ENCODE assay signal across 7 cellular contexts in the genomic region with DNA sequence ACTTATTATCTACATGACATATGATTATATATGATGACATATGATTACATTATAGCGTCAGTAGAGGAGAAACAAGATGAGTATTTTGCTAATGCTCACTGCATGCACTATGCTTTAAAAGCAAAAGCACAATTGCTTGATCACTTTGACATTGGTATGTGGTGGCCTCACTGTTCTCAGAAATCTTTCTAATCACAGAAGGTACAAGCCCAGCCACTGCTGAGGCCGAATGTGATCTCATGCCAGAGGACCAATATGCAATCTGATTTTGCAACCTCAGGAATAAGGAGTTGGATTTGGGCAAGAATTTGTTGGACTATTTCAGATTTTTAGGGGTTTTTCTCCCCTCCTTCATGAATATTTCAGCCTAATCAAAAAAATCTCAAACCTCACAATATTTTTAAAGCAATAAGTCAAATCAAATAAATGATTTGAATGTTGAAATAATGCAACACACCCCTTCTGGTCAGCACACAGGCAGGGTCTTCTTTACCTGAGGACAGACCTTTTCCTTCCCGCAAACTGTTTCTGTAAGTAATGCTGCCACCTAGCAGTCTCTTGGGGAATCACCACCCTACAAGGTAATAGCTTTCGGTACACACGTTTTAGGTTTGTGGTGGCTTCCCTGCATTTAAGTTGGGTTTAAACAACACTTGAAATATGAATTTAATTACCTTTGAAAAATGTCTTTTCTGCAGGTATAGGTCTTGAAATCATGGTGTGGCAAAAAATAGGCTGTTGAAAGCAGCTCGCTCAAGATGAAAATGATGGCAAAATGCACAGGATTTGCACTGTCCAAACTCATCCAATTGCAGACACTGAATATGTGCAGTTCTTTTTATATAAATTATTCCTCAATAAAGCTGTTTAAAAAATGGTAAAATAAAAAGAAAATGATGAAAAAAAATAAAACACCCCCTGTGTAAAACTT. TPM values are rescaled to one million over a fixed set of nuclear protein-coding genes. Genes with fewer than 3 reads are reported as not detected.
A peak's percentile ranks its signal among the peaks of the same experiment; 100 is the strongest.
DNase-seq lines count a peak whose midpoint lies in the region; ATAC-seq and TF ChIP-seq lines count a peak whose summit lies in the region.

No MANE protein-coding gene starts in this region.

- H3K36me3 Mint-ChIP-seq in Calu3 (ENCODE audit: insufficient read depth, unreplicated experiment) (peaks cover 4% of the 10 kb centered on the region), glutamatergic neuron (ENCODE audit: unreplicated experiment) (no peaks in the 10 kb centered on the region)
- no peaks in the 10 kb centered on the region for H3K36me3 Mint-ChIP-seq in activated CD4-positive, alpha-beta T cell treated with anti-CD3 and anti-CD28 coated beads, Interleukin-2, amount 10 ng/mL, durations not matched to agents 7 days and 5 days (ENCODE audit: low read depth)

- no peaks in the 10 kb centered on the region for H3K27me3 ChIP-seq in Loucy (ENCODE audit: insufficient read depth, low read length, poor library complexity, severe bottlenecking)

- H3K9me3 Mint-ChIP-seq in Calu3 (ENCODE audit: low read depth, unreplicated experiment) (no peaks in the 10 kb centered on the region), glutamatergic neuron (ENCODE audit: unreplicated experiment) (peaks cover 1% of the 10 kb centered on the region)
- peaks cover 2% of the 10 kb centered on the region for H3K9me3 Mint-ChIP-seq in activated CD4-positive, alpha-beta T cell treated with anti-CD3 and anti-CD28 coated beads, Interleukin-2, amount 10 ng/mL, durations not matched to agents 7 days and 5 days

- H3K4me3 Mint-ChIP-seq in Calu3 (ENCODE audit: low read depth, unreplicated experiment) (no peak overlapping the region), glutamatergic neuron (ENCODE audit: unreplicated experiment) (no peak overlapping the region)
- H3K4me3 Mint-ChIP-seq in activated CD4-positive, alpha-beta T cell treated with anti-CD3 and anti-CD28 coated beads, Interleukin-2, amount 10 ng/mL, durations not matched to agents 7 days and 5 days, result no peak overlapping the region

- POLR2A ChIA-PET in activated CD4-positive, alpha-beta T cell treated with anti-CD3 and anti-CD28 coated beads, Interleukin-2, amount 10 ng/mL, durations not matched to agents 7 days and 5 days (lab: Charles Lee), result no interaction called here

- H3K4me2 ChIP-seq in Loucy (ENCODE audit: low read depth, low read length, poor library complexity, severe bottlenecking), result peak overlapping the region; percentile 8

- H3K27me3 Mint-ChIP-seq in Calu3 (ENCODE audit: unreplicated experiment) (no peaks in the 10 kb centered on the region), glutamatergic neuron (ENCODE audit: unreplicated experiment) (no peaks in the 10 kb centered on the region)
- H3K27me3 Mint-ChIP-seq in activated CD4-positive, alpha-beta T cell treated with anti-CD3 and anti-CD28 coated beads, Interleukin-2, amount 10 ng/mL, durations not matched to agents 7 days and 5 days, result peaks cover 4% of the 10 kb centered on the region

- H3K79me2 ChIP-seq in Loucy (ENCODE audit: insufficient read depth, low read length), result no peaks in the 10 kb centered on the region

- no peaks in the 10 kb centered on the region for H3K9me3 ChIP-seq in Loucy (ENCODE audit: insufficient read depth, low read depth, low read length)

- H3K4me1 Mint-ChIP-seq in Calu3 (ENCODE audit: low read depth, unreplicated experiment), result peaks cover 8% of the 10 kb centered on the region
- H3K4me1 Mint-ChIP-seq in activated CD4-positive, alpha-beta T cell treated with anti-CD3 and anti-CD28 coated beads, Interleukin-2, amount 10 ng/mL, durations not matched to agents 7 days and 5 days, result peaks cover 12% of the 10 kb centered on the region
- no peaks in the 10 kb centered on the region for H3K4me1 Mint-ChIP-seq in glutamatergic neuron (ENCODE audit: low read depth, unreplicated experiment)

- no peak overlapping the region for H3K27ac Mint-ChIP-seq in Calu3 (ENCODE audit: unreplicated experiment)
- no peak overlapping the region for H3K27ac Mint-ChIP-seq in activated CD4-positive, alpha-beta T cell treated with anti-CD3 and anti-CD28 coated beads, Interleukin-2, amount 10 ng/mL, durations not matched to agents 7 days and 5 days
- H3K27ac Mint-ChIP-seq in glutamatergic neuron (ENCODE audit: unreplicated experiment), result no peak overlapping the region

- no peaks in the 10 kb centered on the region for H4K20me1 ChIP-seq in Loucy (ENCODE audit: insufficient read depth, low read length, poor library complexity, severe bottlenecking)

- H3K4me1 ChIP-seq in Loucy (ENCODE audit: insufficient read depth, low read length, poor library complexity, severe bottlenecking), result no peaks in the 10 kb centered on the region

- H2AFZ ChIP-seq in Loucy (ENCODE audit: low read length), result no peak overlapping the region; the same call in 1 of the 2 replicates

- DNase-seq in Calu3 (peak; percentile 38), glutamatergic neuron (no peak)
- DNase-seq in activated CD4-positive, alpha-beta T cell treated with anti-CD3 and anti-CD28 coated beads, Interleukin-2, amount 10 ng/mL, durations not matched to agents 7 days and 5 days, result peak; percentile 44
- peak; percentile 36 for DNase-seq in stimulated activated CD4-positive, alpha-beta T cell treated with anti-CD3 and anti-CD28 coated beads, Interleukin-4, amount 100 ng/mL, for 24 hours

- peak; percentile 51 for ATAC-seq in GM18867 (IDR thresholded peaks at IDR 0.05; ENCODE audit: unreplicated experiment)
- no peak for ATAC-seq in HG03196 (IDR thresholded peaks at IDR 0.05; ENCODE audit: unreplicated experiment)

- CTCF ChIA-PET in Calu3 (lab: Charles Lee), result interaction anchor here (0.7 to 1.8 kb wide), 7 partner anchors 14 to 168 kb away, joined by 3 to 17 read pairs (median 3); no protein-coding TSS in a partner anchor
- CTCF ChIA-PET in activated CD4-positive, alpha-beta T cell treated with anti-CD3 and anti-CD28 coated beads, Interleukin-2, amount 10 ng/mL, durations not matched to agents 7 days and 5 days (lab: Charles Lee), result interaction anchor here (0.7 to 2.0 kb wide), 12 partner anchors 9 to 243 kb away, joined by 3 to 13 read pairs (median 3); no protein-coding TSS in a partner anchor

- BruUV-seq in Calu3 (replicated peaks; lab: Mats Ljungman, UMichigan), result no TSS peak

- no peak overlapping the region for H3K9ac ChIP-seq in Loucy (ENCODE audit: low read depth, low read length, poor library complexity, severe bottlenecking)

- H3K36me3 ChIP-seq in Loucy (ENCODE audit: insufficient read depth, low read length), result no peaks in the 10 kb centered on the region

- H3F3A ChIP-seq in Loucy (ENCODE audit: low read depth), result no peaks in the 10 kb centered on the region

- no peak overlapping the region for H3K4me3 ChIP-seq in Loucy (ENCODE audit: low read length, poor library complexity, severe bottlenecking)

- H3K9me2 ChIP-seq in Loucy (replicated peaks; ENCODE audit: low read depth, low read length), result no peaks in the 10 kb centered on the region

- intact Hi-C loops in Calu3 (cut with micrococcal nuclease; ENCODE audit: unreplicated experiment), result loop anchor here (2.0 to 5.0 kb wide), 3 partner anchors 63 to 216 kb away; no protein-coding TSS in a partner anchor

- TF ChIP-seq CTCF in Calu3 (IDR thresholded peaks at IDR 0.05; ENCODE audit: unreplicated experiment) (peak; percentile 71), Loucy (conservative IDR thresholded peaks at IDR 0.05; ENCODE audit: low read length) (peak; percentile 96), glutamatergic neuron (IDR thresholded peaks at IDR 0.05; ENCODE audit: partially characterized antibody, unreplicated experiment) (peak; percentile 64)

RNA-seq across cellular contexts. Expression of a gene that starts 4.8 kb away (rescaled TPM):
- 0.51 TPM in 1 of 2 replicates, not detected in the other for total RNA-seq in Calu3 (2022)
- total RNA-seq in activated CD4-positive, alpha-beta T cell treated with anti-CD3 and anti-CD28 coated beads, Interleukin-2, amount 10 ng/mL, durations not matched to agents 7 days and 5 days, result not detected
- total RNA-seq in glutamatergic neuron (ENCODE audit: unreplicated experiment), result not detected
